In the genomic region with DNA sequence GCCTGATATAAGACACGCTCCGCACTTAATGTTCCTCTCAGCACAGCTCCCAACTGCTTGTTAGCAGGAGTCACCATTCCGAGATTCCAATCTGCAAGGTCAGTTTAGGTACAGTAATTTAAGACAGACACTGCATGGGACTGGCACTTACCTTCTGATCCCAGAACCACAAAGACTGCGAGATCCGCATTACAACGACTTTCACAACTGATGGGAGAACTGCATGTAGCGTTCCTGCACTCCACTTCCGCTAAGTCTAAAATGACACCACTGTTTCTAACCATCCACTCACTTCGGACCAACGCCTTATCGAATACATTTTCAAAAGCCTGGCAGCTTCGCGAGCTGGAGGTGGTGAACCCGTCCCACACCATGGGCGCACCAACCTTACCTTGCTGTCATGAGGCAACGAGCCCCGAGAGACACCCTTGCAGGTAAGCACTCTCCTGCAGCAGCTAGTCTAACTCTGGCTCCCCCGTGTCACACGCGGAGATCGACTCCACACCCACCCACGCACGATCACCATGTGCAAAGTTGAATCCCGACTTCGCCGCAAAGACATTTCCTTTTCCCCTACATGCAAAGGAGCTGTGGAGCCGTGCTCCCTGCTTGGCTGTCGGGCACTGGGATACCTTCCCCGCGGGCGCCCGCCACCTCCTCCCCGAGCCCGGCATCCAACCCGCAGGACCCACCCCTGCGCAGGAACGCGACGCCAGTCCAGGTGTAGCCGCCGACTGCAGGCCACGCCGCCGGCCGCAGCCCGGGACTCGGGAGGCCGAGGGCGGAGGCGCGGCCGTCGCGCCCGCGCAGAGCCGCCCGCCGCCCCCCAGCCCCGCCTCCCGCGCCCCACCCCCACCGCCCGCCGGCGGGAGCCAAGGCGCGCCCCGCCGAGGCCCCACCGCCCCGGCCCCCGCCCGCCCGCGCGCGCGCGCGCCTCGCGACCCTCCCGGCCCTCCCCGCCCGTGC, we compare ENCODE assay signal across 8 cellular contexts. TPM values are rescaled to one million over a fixed set of nuclear protein-coding genes. Genes with fewer than 3 reads are reported as not detected.
A peak's percentile ranks its signal among the peaks of the same experiment; 100 is the strongest.
DNase-seq lines count a peak whose midpoint lies in the region; ATAC-seq and TF ChIP-seq lines count a peak whose summit lies in the region.

No MANE protein-coding gene starts in this region.

- H3K4me1 Mint-ChIP-seq in activated naive CD8-positive, alpha-beta T cell treated with anti-CD3 and anti-CD28 coated beads for 36 hours: peaks cover 60% of the 10 kb centered on the region

- H3K4me1 ChIP-seq in heart left ventricle: peaks cover 2 to 60% (median 45%) of the 10 kb centered on the region in 12 donors
- H3K4me1 ChIP-seq in upper lobe of right lung: peaks cover 34% of the 10 kb centered on the region

- H3K4me3 ChIP-seq in SK-N-MC (peak overlapping the region; percentile 94), heart left ventricle (peak overlapping the region; percentile 80 to 98 (median 95)), upper lobe of right lung (peak overlapping the region; percentile 99)

- TF ChIP-seq CTCF in heart left ventricle (IDR thresholded peaks at IDR 0.05) (no peak), upper lobe of right lung (IDR thresholded peaks at IDR 0.05) (no peak)

- DNase-seq in DMS79 treated with DMSO at 0.1 percent for 48 hours (lab: John Stamatoyannopoulos, UW) (peak; percentile 39), SK-N-MC (ENCODE audit: low read depth, low spot score) (no peak), heart left ventricle (peak; percentile 47 to 78 (median 52)), posterior cingulate gyrus (peak; percentile 17 to 89 (median 36)), upper lobe of right lung (peak; percentile 84)
- DNase-seq in activated naive CD8-positive, alpha-beta T cell treated with anti-CD3 and anti-CD28 coated beads for 36 hours: peak; percentile 67

- H3K27ac Mint-ChIP-seq in activated naive CD8-positive, alpha-beta T cell treated with anti-CD3 and anti-CD28 coated beads for 36 hours: peak overlapping the region; percentile 89

- H3K36me3 ChIP-seq in SK-N-MC (ENCODE audit: insufficient read depth, low read length) (peaks cover 19% of the 10 kb centered on the region), heart left ventricle (peaks cover 0 to 6% (median 0%) of the 10 kb centered on the region in 9 donors), upper lobe of right lung (no peaks in the 10 kb centered on the region)

- H3K4me3 Mint-ChIP-seq in activated naive CD8-positive, alpha-beta T cell treated with anti-CD3 and anti-CD28 coated beads for 36 hours: peak overlapping the region; percentile 93

- peak overlapping the region; percentile 90 for H3K9ac ChIP-seq in SK-N-MC (ENCODE audit: insufficient read length)

- 1 to 5% (median 2%) methylated on average over 26 to 86 of the region's 86 CpGs for WGBS in heart left ventricle, 4 donors

- H3K27ac ChIP-seq in SK-N-MC: peak overlapping the region; percentile 67; the same call in 1 of the 2 replicates
- H3K27ac ChIP-seq in heart left ventricle: peak overlapping the region; percentile 80 to 97 (median 88)
- H3K27ac ChIP-seq in upper lobe of right lung: peak overlapping the region; percentile 75

- peaks cover 33% of the 10 kb centered on the region for H3K36me3 Mint-ChIP-seq in activated naive CD8-positive, alpha-beta T cell treated with anti-CD3 and anti-CD28 coated beads for 36 hours

- no peaks in the 10 kb centered on the region for H3K27me3 Mint-ChIP-seq in activated naive CD8-positive, alpha-beta T cell treated with anti-CD3 and anti-CD28 coated beads for 36 hours

- TF ChIP-seq EP300 in Ishikawa (IDR thresholded peaks at IDR 0.05; ENCODE audit: borderline replicate concordance): no peak

- no peaks in the 10 kb centered on the region for H3K9me3 ChIP-seq in SK-N-MC (ENCODE audit: low read depth, low read length)
- H3K9me3 ChIP-seq in heart left ventricle: no peaks in the 10 kb centered on the region
- H3K9me3 ChIP-seq in upper lobe of right lung: no peaks in the 10 kb centered on the region

- TF ChIP-seq POLR2A in heart left ventricle (IDR thresholded peaks at IDR 0.05): no peak

- intact Hi-C loops in heart left ventricle (cut with DNase I): loop anchor here in 5 of 10 donors (1.0 to 2.0 kb wide), 3 partner anchors 66 to 116 kb away; partner anchors contain the start of genes ABCB10 (in 4 of the 5) and NUP133 (in 1 of the 5)
- intact Hi-C loops in posterior cingulate gyrus (cut with DNase I): loop anchor here (1.0 to 5.0 kb wide), 2 partner anchors 48 to 67 kb away; partner anchors contain the start of gene ABCB10
- intact Hi-C loops in upper lobe of right lung (cut with DNase I): no loop called here

- no peak for TF ChIP-seq RAD21 in Ishikawa (IDR thresholded peaks at IDR 0.05; ENCODE audit: low read depth)

- ATAC-seq in GM21529 (IDR thresholded peaks at IDR 0.05; ENCODE audit: unreplicated experiment) (peak; percentile 40), heart left ventricle (peak; percentile 7 to 44 (median 36)), upper lobe of right lung (peak; percentile 68)

- no peaks in the 10 kb centered on the region for H3K9me3 Mint-ChIP-seq in activated naive CD8-positive, alpha-beta T cell treated with anti-CD3 and anti-CD28 coated beads for 36 hours

- no peaks in the 10 kb centered on the region for H3K27me3 ChIP-seq in heart left ventricle
- no peaks in the 10 kb centered on the region for H3K27me3 ChIP-seq in upper lobe of right lung

TF ChIP-seq in Ishikawa, 13 proteins besides CTCF, POLR2A, EP300 and RAD21:
- TF ChIP-seq, protein P1, sequence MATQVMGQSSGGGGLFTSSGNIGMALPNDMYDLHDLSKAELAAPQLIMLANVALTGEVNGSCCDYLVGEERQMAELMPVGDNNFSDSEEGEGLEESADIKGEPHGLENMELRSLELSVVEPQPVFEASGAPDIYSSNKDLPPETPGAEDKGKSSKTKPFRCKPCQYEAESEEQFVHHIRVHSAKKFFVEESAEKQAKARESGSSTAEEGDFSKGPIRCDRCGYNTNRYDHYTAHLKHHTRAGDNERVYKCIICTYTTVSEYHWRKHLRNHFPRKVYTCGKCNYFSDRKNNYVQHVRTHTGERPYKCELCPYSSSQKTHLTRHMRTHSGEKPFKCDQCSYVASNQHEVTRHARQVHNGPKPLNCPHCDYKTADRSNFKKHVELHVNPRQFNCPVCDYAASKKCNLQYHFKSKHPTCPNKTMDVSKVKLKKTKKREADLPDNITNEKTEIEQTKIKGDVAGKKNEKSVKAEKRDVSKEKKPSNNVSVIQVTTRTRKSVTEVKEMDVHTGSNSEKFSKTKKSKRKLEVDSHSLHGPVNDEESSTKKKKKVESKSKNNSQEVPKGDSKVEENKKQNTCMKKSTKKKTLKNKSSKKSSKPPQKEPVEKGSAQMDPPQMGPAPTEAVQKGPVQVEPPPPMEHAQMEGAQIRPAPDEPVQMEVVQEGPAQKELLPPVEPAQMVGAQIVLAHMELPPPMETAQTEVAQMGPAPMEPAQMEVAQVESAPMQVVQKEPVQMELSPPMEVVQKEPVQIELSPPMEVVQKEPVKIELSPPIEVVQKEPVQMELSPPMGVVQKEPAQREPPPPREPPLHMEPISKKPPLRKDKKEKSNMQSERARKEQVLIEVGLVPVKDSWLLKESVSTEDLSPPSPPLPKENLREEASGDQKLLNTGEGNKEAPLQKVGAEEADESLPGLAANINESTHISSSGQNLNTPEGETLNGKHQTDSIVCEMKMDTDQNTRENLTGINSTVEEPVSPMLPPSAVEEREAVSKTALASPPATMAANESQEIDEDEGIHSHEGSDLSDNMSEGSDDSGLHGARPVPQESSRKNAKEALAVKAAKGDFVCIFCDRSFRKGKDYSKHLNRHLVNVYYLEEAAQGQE (IDR thresholded peaks at IDR 0.05; ENCODE audit: low read depth): no peak
- no peak for TF ChIP-seq YY1 (IDR thresholded peaks at IDR 0.05; ENCODE audit: low read depth)
- TF ChIP-seq TEAD4 (IDR thresholded peaks at IDR 0.05): peak; percentile 22; the same call in 1 of the 2 replicates
- no peak for TF ChIP-seq FOXM1 (IDR thresholded peaks at IDR 0.05; ENCODE audit: borderline replicate concordance, low read depth)
- TF ChIP-seq TCF12 (IDR thresholded peaks at IDR 0.05; ENCODE audit: low read depth): 0 out of 2 replicates have a peak, but pooled peaks have one; percentile 34
- no peak for TF ChIP-seq CEBPB (IDR thresholded peaks at IDR 0.05)
- peak; percentile 81 for TF ChIP-seq EGR1 (IDR thresholded peaks at IDR 0.05)
- TF ChIP-seq NFIC (IDR thresholded peaks at IDR 0.05): no peak
- no peak for TF ChIP-seq CREB1 (IDR thresholded peaks at IDR 0.05; ENCODE audit: low read depth)
- TF ChIP-seq, protein P2, sequence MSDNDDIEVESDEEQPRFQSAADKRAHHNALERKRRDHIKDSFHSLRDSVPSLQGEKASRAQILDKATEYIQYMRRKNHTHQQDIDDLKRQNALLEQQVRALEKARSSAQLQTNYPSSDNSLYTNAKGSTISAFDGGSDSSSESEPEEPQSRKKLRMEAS (IDR thresholded peaks at IDR 0.05): peak; percentile 64

RNA-seq across cellular contexts. Expression of gene TAF5L, which starts 0.7 kb away (rescaled TPM):
- total RNA-seq in activated naive CD8-positive, alpha-beta T cell treated with anti-CD3 and anti-CD28 coated beads for 36 hours: 10 to 100 TPM; 28.0 to 32.2 TPM
- 10 to 100 TPM in 6 of 9 donors, 1 to 10 TPM in 3; 7.1 to 15.4 (median 11.1) TPM for total RNA-seq in heart left ventricle
- 10 to 100 TPM in 1 of 2 donors, 1 to 10 TPM in 1; 4.4 to 14.4 TPM for polyA plus RNA-seq in heart left ventricle
- total RNA-seq in upper lobe of right lung: 22.1 TPM

RNA-seq across cellular contexts. Expression of gene URB2, which starts 0.9 kb away (rescaled TPM):
- 10 to 100 TPM; 28.9 to 30.1 TPM for total RNA-seq in activated naive CD8-positive, alpha-beta T cell treated with anti-CD3 and anti-CD28 coated beads for 36 hours
- 1 to 10 TPM; 2.6 to 6.7 (median 5.0) TPM for total RNA-seq in heart left ventricle
- 1 to 10 TPM; 1.4 to 5.9 TPM for polyA plus RNA-seq in heart left ventricle
- 8.4 TPM for total RNA-seq in upper lobe of right lung
